1 cellular context compared by ENCODE assay signal in genomic region chr2:199979841-199980628, GRCh38.
TF ChIP-seq lines count a peak whose summit lies in the region.

No MANE protein-coding gene starts in this region.

TF ChIP-seq in SK-N-SH treated with all-trans-retinoic acid at 6 μM for 48 hours, 23 proteins besides CTCF, POLR2A, EP300 and RAD21 (continued from another document):
- TF ChIP-seq ZNF565 (CRISPR knock-in tag; conservative IDR thresholded peaks at IDR 0.05; ENCODE audit: low read depth): no peak
- TF ChIP-seq TOX (CRISPR knock-in tag; IDR thresholded peaks at IDR 0.05; ENCODE audit: borderline replicate concordance): no peak
TF ChIP-seq in SK-N-SH treated with all-trans-retinoic acid at 6 μM for 48 hours: peak in this region for 0.
